Comparison of ENCODE assay signal across 13 cellular contexts in the genomic region with DNA sequence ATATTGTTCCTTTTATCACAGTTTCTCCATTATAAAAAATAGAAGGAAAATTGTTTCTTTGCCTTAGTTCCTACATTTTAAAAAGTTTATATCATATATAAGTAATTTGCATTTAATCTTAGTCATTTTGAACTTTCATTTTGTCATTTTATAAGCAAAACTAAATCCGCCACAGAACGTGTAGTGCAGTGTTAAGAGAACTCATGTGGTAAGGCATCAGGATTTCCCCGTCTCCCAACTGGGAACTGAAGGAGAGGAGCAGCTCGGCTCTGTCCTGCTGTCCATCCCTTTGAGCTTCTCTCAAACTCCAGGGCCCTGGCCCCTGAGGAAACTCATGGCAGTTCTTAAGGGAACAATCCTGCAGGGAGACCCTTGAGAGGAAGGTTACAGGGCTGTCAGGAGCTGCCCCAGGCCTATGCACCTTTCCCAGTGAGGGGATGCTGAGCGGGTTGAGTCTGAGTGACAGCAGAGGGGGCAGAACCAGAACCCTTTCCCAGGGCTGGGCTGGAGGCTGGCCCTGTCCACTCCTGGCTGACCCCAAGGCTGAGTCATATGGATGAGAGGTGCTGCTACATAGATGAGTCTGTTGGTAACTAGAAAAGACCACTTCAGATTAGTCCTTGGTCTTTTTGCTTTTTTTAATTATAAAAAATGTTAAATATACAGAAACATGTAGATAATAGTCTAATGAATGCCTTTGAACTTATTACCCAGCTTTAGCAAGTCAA.
"Had no signal": no experiment of that assay in that cellular context is flagged by ENCODE, and none has a peak within 500 bp of the region (broad histone marks: within the 10 kb centered on the region; RNA-seq: fewer than 3 reads in every experiment).

No MANE protein-coding gene starts in this region.

- H3K27ac Mint-ChIP-seq: activated B cell treated with CpG ODN at 0.5 μM for 24 hours; activated CD4-positive, alpha-beta T cell treated with anti-CD3 and anti-CD28 coated beads, Interleukin-2, amount 10 ng/mL, durations not matched to agents 7 days and 5 days; activated naive CD8-positive, alpha-beta T cell treated with anti-CD3 and anti-CD28 coated beads for 36 hours had no signal

- H3K9me3 Mint-ChIP-seq: activated B cell treated with CpG ODN at 0.5 μM for 24 hours had no signal

- H3K4me3 Mint-ChIP-seq: activated B cell treated with CpG ODN at 0.5 μM for 24 hours; activated CD4-positive, alpha-beta T cell treated with anti-CD3 and anti-CD28 coated beads, Interleukin-2, amount 10 ng/mL, durations not matched to agents 7 days and 5 days; activated naive CD8-positive, alpha-beta T cell treated with anti-CD3 and anti-CD28 coated beads for 36 hours; activated T-cell treated with anti-CD3 and anti-CD28 coated beads, Interleukin-2, amount 50 U/mL, for 4 hours had no signal

- H3K4me3 ChIP-seq: thoracic aorta had no signal

- DNase-seq: activated B cell treated with CpG ODN at 0.5 μM for 24 hours; activated CD4-positive, alpha-beta T cell treated with anti-CD3 and anti-CD28 coated beads, Interleukin-2, amount 10 ng/mL, durations not matched to agents 7 days and 5 days; activated gamma-delta T cell; activated naive CD8-positive, alpha-beta T cell treated with anti-CD3 and anti-CD28 coated beads for 36 hours; activated T-cell treated with anti-CD3 and anti-CD28 coated beads, Interleukin-2, amount 50 U/mL, for 4 hours; anterior cingulate cortex; effector CD8-positive, alpha-beta T cell; head of caudate nucleus; left colon; retina; stimulated activated CD4-positive, alpha-beta T cell treated with anti-CD3 and anti-CD28 coated beads, Interleukin-12 subunit alpha, Interleukin-12 subunit beta, amount 100 ng/mL, for 4 hours; stimulated activated CD4-positive, alpha-beta T cell treated with anti-CD3 and anti-CD28 coated beads, Interleukin-2, amount 100 ng/mL, for 24 hours had no signal

- H3K27me3 Mint-ChIP-seq: activated B cell treated with CpG ODN at 0.5 μM for 24 hours; activated CD4-positive, alpha-beta T cell treated with anti-CD3 and anti-CD28 coated beads, Interleukin-2, amount 10 ng/mL, durations not matched to agents 7 days and 5 days; activated naive CD8-positive, alpha-beta T cell treated with anti-CD3 and anti-CD28 coated beads for 36 hours had no signal
